Comparison of ENCODE assay signal across 2 cellular contexts in the genomic region with DNA sequence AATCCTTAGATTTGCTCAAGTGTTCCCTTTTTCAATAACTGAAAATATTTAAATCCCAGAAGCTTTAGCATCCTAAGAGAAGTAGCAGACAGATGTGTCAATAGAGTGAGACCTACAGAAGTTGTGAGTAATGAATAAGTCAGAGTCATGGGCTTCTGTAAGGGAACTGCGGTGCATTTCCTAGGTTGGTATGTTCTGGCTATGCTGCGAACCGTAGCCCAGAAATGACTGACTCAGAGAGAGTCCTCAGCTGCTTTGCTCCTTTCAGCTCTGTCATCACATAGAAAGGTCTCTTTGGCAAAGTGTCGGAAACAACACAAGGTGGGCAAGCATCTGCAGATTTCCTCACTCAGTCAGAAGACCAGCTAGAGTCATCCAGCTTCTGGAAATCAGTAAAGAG.
TF ChIP-seq lines count a peak whose summit lies in the region.

No MANE protein-coding gene starts in this region.

TF ChIP-seq in SK-N-SH, 30 proteins besides CTCF, POLR2A, EP300 and RAD21 (continued from another document):
- TF ChIP-seq SIN3A (IDR thresholded peaks at IDR 0.05; ENCODE audit: borderline replicate concordance, low read depth, low read length) (no peak), GABPA (IDR thresholded peaks at IDR 0.05; ENCODE audit: low read depth) (no peak), JUND (IDR thresholded peaks at IDR 0.05) (no peak), POLR2AphosphoS5 (IDR thresholded peaks at IDR 0.05; ENCODE audit: low read depth, low read length) (no peak), MXI1 (IDR thresholded peaks at IDR 0.05; ENCODE audit: low read depth, low read length) (no peak), TCF12 (IDR thresholded peaks at IDR 0.05) (0 out of 2 replicates have a peak, but pooled peaks have one; percentile 6), YY1 (IDR thresholded peaks at IDR 0.05; ENCODE audit: low read depth) (no peak), RCOR1 (IDR thresholded peaks at IDR 0.05; ENCODE audit: low read length) (no peak), SMC3 (IDR thresholded peaks at IDR 0.05; ENCODE audit: low read depth, low read length) (no peak), RFX5 (IDR thresholded peaks at IDR 0.05; ENCODE audit: low read length) (no peak)
- TF ChIP-seq, protein P1, sequence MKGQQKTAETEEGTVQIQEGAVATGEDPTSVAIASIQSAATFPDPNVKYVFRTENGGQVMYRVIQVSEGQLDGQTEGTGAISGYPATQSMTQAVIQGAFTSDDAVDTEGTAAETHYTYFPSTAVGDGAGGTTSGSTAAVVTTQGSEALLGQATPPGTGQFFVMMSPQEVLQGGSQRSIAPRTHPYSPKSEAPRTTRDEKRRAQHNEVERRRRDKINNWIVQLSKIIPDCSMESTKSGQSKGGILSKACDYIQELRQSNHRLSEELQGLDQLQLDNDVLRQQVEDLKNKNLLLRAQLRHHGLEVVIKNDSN (IDR thresholded peaks at IDR 0.05; ENCODE audit: borderline replicate concordance, low read depth) = no peak
- TF ChIP-seq, protein P2, sequence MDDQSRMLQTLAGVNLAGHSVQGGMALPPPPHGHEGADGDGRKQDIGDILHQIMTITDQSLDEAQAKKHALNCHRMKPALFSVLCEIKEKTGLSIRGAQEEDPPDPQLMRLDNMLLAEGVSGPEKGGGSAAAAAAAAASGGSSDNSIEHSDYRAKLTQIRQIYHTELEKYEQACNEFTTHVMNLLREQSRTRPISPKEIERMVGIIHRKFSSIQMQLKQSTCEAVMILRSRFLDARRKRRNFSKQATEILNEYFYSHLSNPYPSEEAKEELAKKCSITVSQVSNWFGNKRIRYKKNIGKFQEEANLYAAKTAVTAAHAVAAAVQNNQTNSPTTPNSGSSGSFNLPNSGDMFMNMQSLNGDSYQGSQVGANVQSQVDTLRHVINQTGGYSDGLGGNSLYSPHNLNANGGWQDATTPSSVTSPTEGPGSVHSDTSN (IDR thresholded peaks at IDR 0.05) = peak; percentile 21; the same call in 1 of the 2 replicates

TF ChIP-seq in GM23338, 12 proteins besides CTCF, POLR2A, EP300 and RAD21 (continued from another document):
- no peak for TF ChIP-seq STAT1 (IDR thresholded peaks at IDR 0.05; ENCODE audit: unreplicated experiment)
- no peak for TF ChIP-seq POLR2AphosphoS5 (IDR thresholded peaks at IDR 0.05; ENCODE audit: low read depth)
- TF ChIP-seq, protein P3, sequence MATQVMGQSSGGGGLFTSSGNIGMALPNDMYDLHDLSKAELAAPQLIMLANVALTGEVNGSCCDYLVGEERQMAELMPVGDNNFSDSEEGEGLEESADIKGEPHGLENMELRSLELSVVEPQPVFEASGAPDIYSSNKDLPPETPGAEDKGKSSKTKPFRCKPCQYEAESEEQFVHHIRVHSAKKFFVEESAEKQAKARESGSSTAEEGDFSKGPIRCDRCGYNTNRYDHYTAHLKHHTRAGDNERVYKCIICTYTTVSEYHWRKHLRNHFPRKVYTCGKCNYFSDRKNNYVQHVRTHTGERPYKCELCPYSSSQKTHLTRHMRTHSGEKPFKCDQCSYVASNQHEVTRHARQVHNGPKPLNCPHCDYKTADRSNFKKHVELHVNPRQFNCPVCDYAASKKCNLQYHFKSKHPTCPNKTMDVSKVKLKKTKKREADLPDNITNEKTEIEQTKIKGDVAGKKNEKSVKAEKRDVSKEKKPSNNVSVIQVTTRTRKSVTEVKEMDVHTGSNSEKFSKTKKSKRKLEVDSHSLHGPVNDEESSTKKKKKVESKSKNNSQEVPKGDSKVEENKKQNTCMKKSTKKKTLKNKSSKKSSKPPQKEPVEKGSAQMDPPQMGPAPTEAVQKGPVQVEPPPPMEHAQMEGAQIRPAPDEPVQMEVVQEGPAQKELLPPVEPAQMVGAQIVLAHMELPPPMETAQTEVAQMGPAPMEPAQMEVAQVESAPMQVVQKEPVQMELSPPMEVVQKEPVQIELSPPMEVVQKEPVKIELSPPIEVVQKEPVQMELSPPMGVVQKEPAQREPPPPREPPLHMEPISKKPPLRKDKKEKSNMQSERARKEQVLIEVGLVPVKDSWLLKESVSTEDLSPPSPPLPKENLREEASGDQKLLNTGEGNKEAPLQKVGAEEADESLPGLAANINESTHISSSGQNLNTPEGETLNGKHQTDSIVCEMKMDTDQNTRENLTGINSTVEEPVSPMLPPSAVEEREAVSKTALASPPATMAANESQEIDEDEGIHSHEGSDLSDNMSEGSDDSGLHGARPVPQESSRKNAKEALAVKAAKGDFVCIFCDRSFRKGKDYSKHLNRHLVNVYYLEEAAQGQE (IDR thresholded peaks at IDR 0.05; ENCODE audit: unreplicated experiment) = no peak
- TF ChIP-seq EZH2 (IDR thresholded peaks at IDR 0.05; ENCODE audit: low read depth, unreplicated experiment) = no peak
- TF ChIP-seq ZNF331 (CRISPR knock-in tag; IDR thresholded peaks at IDR 0.05; ENCODE audit: low read depth) = no peak
- TF ChIP-seq NANOG (IDR thresholded peaks at IDR 0.05; ENCODE audit: borderline replicate concordance) = no peak
